Comparison of ENCODE assay signal across 2 cellular contexts in the genomic region with DNA sequence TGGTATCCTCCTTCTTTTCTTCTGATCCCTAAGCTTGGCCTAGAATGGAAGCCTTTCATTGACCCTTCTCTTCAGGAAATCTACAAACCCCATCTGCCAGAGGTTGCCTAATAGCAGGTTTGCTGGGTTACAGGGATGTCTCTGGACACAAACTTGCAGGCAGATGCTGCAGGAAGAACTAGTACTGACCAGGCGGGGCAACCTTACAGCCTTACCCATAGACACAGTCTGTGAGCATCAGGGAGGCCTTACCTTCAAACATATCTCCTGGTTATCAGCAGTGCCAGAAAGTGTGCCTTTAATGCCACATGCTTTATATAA.
A peak's percentile ranks its signal among the peaks of the same experiment; 100 is the strongest.
TF ChIP-seq lines count a peak whose summit lies in the region.

No MANE protein-coding gene starts in this region.

TF ChIP-seq in K562, 482 proteins besides CTCF, POLR2A, EP300 and RAD21:
- TF ChIP-seq NCOR1 (IDR thresholded peaks at IDR 0.05) (no peak), CEBPB (tag; IDR thresholded peaks at IDR 0.05) (peak; percentile 57)

TF ChIP-seq in neural cell, 6 proteins besides CTCF, POLR2A, EP300 and RAD21:
- no peak for TF ChIP-seq MXI1 (conservative IDR thresholded peaks at IDR 0.05; ENCODE audit: poor library complexity, severe bottlenecking)
- no peak for TF ChIP-seq POLR2AphosphoS5 (IDR thresholded peaks at IDR 0.05)
- TF ChIP-seq TAF1 (IDR thresholded peaks at IDR 0.05; ENCODE audit: low read depth), result no peak
- TF ChIP-seq, protein P1, sequence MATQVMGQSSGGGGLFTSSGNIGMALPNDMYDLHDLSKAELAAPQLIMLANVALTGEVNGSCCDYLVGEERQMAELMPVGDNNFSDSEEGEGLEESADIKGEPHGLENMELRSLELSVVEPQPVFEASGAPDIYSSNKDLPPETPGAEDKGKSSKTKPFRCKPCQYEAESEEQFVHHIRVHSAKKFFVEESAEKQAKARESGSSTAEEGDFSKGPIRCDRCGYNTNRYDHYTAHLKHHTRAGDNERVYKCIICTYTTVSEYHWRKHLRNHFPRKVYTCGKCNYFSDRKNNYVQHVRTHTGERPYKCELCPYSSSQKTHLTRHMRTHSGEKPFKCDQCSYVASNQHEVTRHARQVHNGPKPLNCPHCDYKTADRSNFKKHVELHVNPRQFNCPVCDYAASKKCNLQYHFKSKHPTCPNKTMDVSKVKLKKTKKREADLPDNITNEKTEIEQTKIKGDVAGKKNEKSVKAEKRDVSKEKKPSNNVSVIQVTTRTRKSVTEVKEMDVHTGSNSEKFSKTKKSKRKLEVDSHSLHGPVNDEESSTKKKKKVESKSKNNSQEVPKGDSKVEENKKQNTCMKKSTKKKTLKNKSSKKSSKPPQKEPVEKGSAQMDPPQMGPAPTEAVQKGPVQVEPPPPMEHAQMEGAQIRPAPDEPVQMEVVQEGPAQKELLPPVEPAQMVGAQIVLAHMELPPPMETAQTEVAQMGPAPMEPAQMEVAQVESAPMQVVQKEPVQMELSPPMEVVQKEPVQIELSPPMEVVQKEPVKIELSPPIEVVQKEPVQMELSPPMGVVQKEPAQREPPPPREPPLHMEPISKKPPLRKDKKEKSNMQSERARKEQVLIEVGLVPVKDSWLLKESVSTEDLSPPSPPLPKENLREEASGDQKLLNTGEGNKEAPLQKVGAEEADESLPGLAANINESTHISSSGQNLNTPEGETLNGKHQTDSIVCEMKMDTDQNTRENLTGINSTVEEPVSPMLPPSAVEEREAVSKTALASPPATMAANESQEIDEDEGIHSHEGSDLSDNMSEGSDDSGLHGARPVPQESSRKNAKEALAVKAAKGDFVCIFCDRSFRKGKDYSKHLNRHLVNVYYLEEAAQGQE (IDR thresholded peaks at IDR 0.05; ENCODE audit: borderline replicate concordance), result no peak
- no peak for TF ChIP-seq EZH2 (IDR thresholded peaks at IDR 0.05; ENCODE audit: borderline replicate concordance, insufficient read depth, low read length, poor library complexity, severe bottlenecking)
- TF ChIP-seq SMC3 (conservative IDR thresholded peaks at IDR 0.05; ENCODE audit: poor library complexity), result no peak
